In genomic region chr12:6226002-6226700, GRCh38 we compare ENCODE assay signal across 8 cellular contexts. TPM values are rescaled to one million over a fixed set of nuclear protein-coding genes. Genes with fewer than 3 reads are reported as not detected.
DNase-seq lines count a peak whose midpoint lies in the region; ATAC-seq and TF ChIP-seq lines count a peak whose summit lies in the region.

No MANE protein-coding gene starts in this region.

- TF ChIP-seq CTCF in lower lobe of right lung (IDR thresholded peaks at IDR 0.05) (no peak), GM13976 (IDR thresholded peaks at IDR 0.05; ENCODE audit: borderline replicate concordance, control extremely low read depth, extremely low read depth, insufficient read depth, missing control alignments) (no peak)

- H3K9ac ChIP-seq in subcutaneous abdominal adipose tissue (ENCODE audit: low read length in 5 of 5), result peak overlapping the region; percentile 16 to 60 (median 43)

- peak; percentile 38 to 48 for ATAC-seq in lower lobe of right lung

- intact Hi-C loops in lower lobe of right lung (cut with DNase I), result no loop called here

- DNase-seq in MV-4-11 (lab: John Stamatoyannopoulos, UW), result peak; percentile 50
- peak; percentile 64 to 65 for DNase-seq in dermis microvascular lymphatic vessel endothelial cell (ENCODE audit: low read depth in 2 of 2)
- DNase-seq in lower lobe of right lung, result no peak
- DNase-seq in stimulated activated CD4-positive, alpha-beta T cell treated with anti-CD3 and anti-CD28 coated beads, Interleukin-15, amount 100 ng/mL, for 24 hours, result no peak
- DNase-seq in NCI-H2081 (lab: John Stamatoyannopoulos, UW), result no peak
- DNase-seq in activated CD4-positive, alpha-beta T cell treated with anti-CD3 and anti-CD28 coated beads, Interleukin-2, amount 50 U/mL, for 4 hours, result no peak
- DNase-seq in GM13976 (ENCODE audit: low spot score), result no peak

- peaks cover 100% of the 10 kb centered on the region for H3K4me1 ChIP-seq in lower lobe of right lung
- peaks cover 8 to 62% (median 52%) of the 10 kb centered on the region in 5 donors for H3K4me1 ChIP-seq in subcutaneous abdominal adipose tissue (ENCODE audit: control insufficient read depth in 5 of 5, insufficient read depth in 5 of 5, low read length in 5 of 5)

- H3K27me3 ChIP-seq in lower lobe of right lung (ENCODE audit: low read depth) (no peaks in the 10 kb centered on the region), subcutaneous abdominal adipose tissue (ENCODE audit: control insufficient read depth in 5 of 5, insufficient read depth in 4 of 5, low read length in 5 of 5) (no peaks in the 10 kb centered on the region)

- H3K9me3 ChIP-seq in lower lobe of right lung, result no peaks in the 10 kb centered on the region
- no peaks in the 10 kb centered on the region for H3K9me3 ChIP-seq in subcutaneous abdominal adipose tissue (ENCODE audit: control insufficient read depth in 5 of 5, low read length in 5 of 5)

- H3K4me3 ChIP-seq in lower lobe of right lung (no peak overlapping the region), subcutaneous abdominal adipose tissue (ENCODE audit: low read depth in 1 of 5, low read length in 5 of 5) (peak overlapping the region; percentile 20 to 59 (median 34))

- in situ Hi-C loops in GM13976 (cut with MboI; ENCODE audit: low sequenced_read_pairs, unreplicated experiment), result no loop called here

- H3K27ac ChIP-seq in lower lobe of right lung, result peak overlapping the region; percentile 83
- H3K27ac ChIP-seq in subcutaneous abdominal adipose tissue (ENCODE audit: low read depth, low read length), result peak overlapping the region; percentile 67

- H3K36me3 ChIP-seq in lower lobe of right lung (peaks cover 44% of the 10 kb centered on the region), subcutaneous abdominal adipose tissue (ENCODE audit: control insufficient read depth in 5 of 5, insufficient read depth in 5 of 5, low read length in 5 of 5) (peaks cover 0 to 2% (median 0%) of the 10 kb centered on the region in 5 donors)

RNA-seq across cellular contexts. Expression of gene CD9, which starts 26.0 kb away (rescaled TPM):
- total RNA-seq in dermis microvascular lymphatic vessel endothelial cell, result 947 and 1,118 TPM in 2 replicates
- 437 TPM for total RNA-seq in lower lobe of right lung

Comparison
In these comparisons a context has a peak if more than half of its experiments do, and no peak if none do; other contexts are left out.
1. DNase-seq: peak in MV-4-11 (single experiment) and dermis microvascular lymphatic vessel endothelial cell (2 of 2); none in lower lobe of right lung (single experiment), stimulated activated CD4-positive, alpha-beta T cell treated with anti-CD3 and anti-CD28 coated beads, Interleukin-15, amount 100 ng/mL, for 24 hours (single experiment), NCI-H2081 (0 of 2), activated CD4-positive, alpha-beta T cell treated with anti-CD3 and anti-CD28 coated beads, Interleukin-2, amount 50 U/mL, for 4 hours (0 of 2) and GM13976 (single experiment).